In genomic region chr6:156777577-156777865, GRCh38 we compare ENCODE assay signal across 8 cellular contexts. TPM values are rescaled to one million over a fixed set of nuclear protein-coding genes. Genes with fewer than 3 reads are reported as not detected.
A peak's percentile ranks its signal among the peaks of the same experiment; 100 is the strongest.
DNase-seq lines count a peak whose midpoint lies in the region; ATAC-seq and TF ChIP-seq lines count a peak whose summit lies in the region.

No MANE protein-coding gene starts in this region.

- H3K27ac ChIP-seq in ectodermal cell (ENCODE audit: insufficient read depth, low read depth, low read length, poor library complexity, severe bottlenecking), result peak overlapping the region; percentile 96

- H3K27me3 Mint-ChIP-seq in Calu3 (ENCODE audit: unreplicated experiment) (no peaks in the 10 kb centered on the region), IgD-negative memory B cell (no peaks in the 10 kb centered on the region)

- H3K36me3 Mint-ChIP-seq in Calu3 (ENCODE audit: insufficient read depth, unreplicated experiment) (peaks cover 57% of the 10 kb centered on the region), IgD-negative memory B cell (no peaks in the 10 kb centered on the region)

- H3K4me3 ChIP-seq in ectodermal cell (ENCODE audit: insufficient read depth, low read depth, low read length) (peak overlapping the region; percentile 81), neuron (ENCODE audit: low read length) (peak overlapping the region; percentile 93)

- ATAC-seq in sciatic nerve (no peak), HG03432 (IDR thresholded peaks at IDR 0.05; ENCODE audit: unreplicated experiment) (no peak)

- H3K36me3 ChIP-seq in ectodermal cell (ENCODE audit: control insufficient read depth, insufficient read depth, low read length) (no peaks in the 10 kb centered on the region), neuron (ENCODE audit: insufficient read depth, low read length) (no peaks in the 10 kb centered on the region)

- H3K9me3 ChIP-seq in ectodermal cell (ENCODE audit: control insufficient read depth, low read length) (no peaks in the 10 kb centered on the region), neuron (ENCODE audit: low read length) (no peaks in the 10 kb centered on the region)

- 0% methylated on average over 57 of the region's 57 CpGs for WGBS in ectodermal cell, 2 experiments

- peak overlapping the region; percentile 47 for H2AFZ ChIP-seq in neuron (ENCODE audit: low read depth, low read length)

- BruUV-seq in Calu3 (replicated peaks; lab: Mats Ljungman, UMichigan), result no TSS peak

- peaks cover 24% of the 10 kb centered on the region for H3K4me1 ChIP-seq in ectodermal cell (ENCODE audit: control insufficient read depth, insufficient read depth, low read length)
- H3K4me1 ChIP-seq in neuron (ENCODE audit: insufficient read depth, low read length), result peaks cover 40% of the 10 kb centered on the region

- H3K27ac Mint-ChIP-seq in Calu3 (ENCODE audit: unreplicated experiment) (peak overlapping the region; percentile 88), IgD-negative memory B cell (peak overlapping the region; percentile 93 to 98 (median 97))

- intact Hi-C loops in Calu3 (cut with micrococcal nuclease; ENCODE audit: unreplicated experiment) (loop anchor here (2.0 to 5.0 kb wide), 3 partner anchors 57 to 1450 kb away; no protein-coding TSS in a partner anchor), sciatic nerve (cut with DNase I) (loop anchor here (5.0 to 10.0 kb wide), 2 partner anchors 90 to 247 kb away; no protein-coding TSS in a partner anchor)

- no peak for DNase-seq in Calu3
- DNase-seq in sciatic nerve (ENCODE audit: low spot score), result no peak
- DNase-seq in NK-92 (lab: John Stamatoyannopoulos, UW; ENCODE audit: unreplicated experiment), result no peak
- no peak for DNase-seq in activated CD4-positive, CD25-positive, alpha-beta regulatory T cell treated with anti-CD3 and anti-CD28 coated beads, Interleukin-2, amount 50 U/mL, for 72 hours

- H3K27me3 ChIP-seq in ectodermal cell (ENCODE audit: control insufficient read depth, insufficient read depth, low read length, poor library complexity, severe bottlenecking), result no peaks in the 10 kb centered on the region
- H3K27me3 ChIP-seq in neuron (ENCODE audit: insufficient read depth, low read length), result no peaks in the 10 kb centered on the region

- H3K4me3 Mint-ChIP-seq in Calu3 (ENCODE audit: low read depth, unreplicated experiment), result peak overlapping the region; percentile 89
- H3K4me3 Mint-ChIP-seq in IgD-negative memory B cell, result peak overlapping the region; percentile 92 to 97 (median 96)

- H3K9me3 Mint-ChIP-seq in Calu3 (ENCODE audit: low read depth, unreplicated experiment) (no peaks in the 10 kb centered on the region), IgD-negative memory B cell (peaks cover 0 to 2% (median 0%) of the 10 kb centered on the region in 3 donors)

- no peak for TF ChIP-seq CTCF in Calu3 (IDR thresholded peaks at IDR 0.05; ENCODE audit: unreplicated experiment)

- CTCF ChIA-PET in Calu3 (lab: Charles Lee), result interaction anchor here (0.6 kb wide), 1 partner anchor 9 kb away, joined by 3 read pairs; no protein-coding TSS in a partner anchor

- no peaks in the 10 kb centered on the region for H3K4me1 Mint-ChIP-seq in Calu3 (ENCODE audit: low read depth, unreplicated experiment)
- peaks cover 25 to 39% (median 38%) of the 10 kb centered on the region in 3 donors for H3K4me1 Mint-ChIP-seq in IgD-negative memory B cell

RNA-seq across cellular contexts. Expression of gene ARID1B, which starts 0.3 kb away (rescaled TPM):
- total RNA-seq in Calu3 (2022), result 50.5 and 53.5 TPM in 2 replicates
- 21.9 TPM for polyA plus RNA-seq in IgD-negative memory B cell
- polyA plus RNA-seq in ectodermal cell (2013, experiment 1 of 4), result 56.1 TPM
- 62.2 TPM for polyA plus RNA-seq in ectodermal cell (2013, experiment 2 of 4)
- polyA plus RNA-seq in ectodermal cell (2013, experiment 3 of 4), result 44.9 TPM
- polyA plus RNA-seq in ectodermal cell (2013, experiment 4 of 4), result 48.6 TPM
- 142 TPM for total RNA-seq in sciatic nerve
